Comparison of ENCODE assay signal across 8 cellular contexts in genomic region chr3:149970716-149971402, GRCh38. TPM values are rescaled to one million over a fixed set of nuclear protein-coding genes. Genes with fewer than 3 reads are reported as not detected.
A peak's percentile ranks its signal among the peaks of the same experiment; 100 is the strongest.
DNase-seq lines count a peak whose midpoint lies in the region; ATAC-seq lines count a peak whose summit lies in the region.

A gene with protein sequence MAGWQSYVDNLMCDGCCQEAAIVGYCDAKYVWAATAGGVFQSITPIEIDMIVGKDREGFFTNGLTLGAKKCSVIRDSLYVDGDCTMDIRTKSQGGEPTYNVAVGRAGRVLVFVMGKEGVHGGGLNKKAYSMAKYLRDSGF (minus strand): TSS chr3:149970895. CDS start chr3:149970856, 39 bp downstream.

- H3K4me1 Mint-ChIP-seq in activated CD8-positive, alpha-beta T cell treated with anti-CD3 and anti-CD28 coated beads, Interleukin-2, amount 10 ng/mL, durations not matched to agents 7 days and 5 days (ENCODE audit: low read depth): peaks cover 15% of the 10 kb centered on the region

- peaks cover 43% of the 10 kb centered on the region for H3K27me3 Mint-ChIP-seq in activated CD8-positive, alpha-beta T cell treated with anti-CD3 and anti-CD28 coated beads, Interleukin-2, amount 10 ng/mL, durations not matched to agents 7 days and 5 days (ENCODE audit: low read depth)

- H3K9me3 Mint-ChIP-seq in activated CD8-positive, alpha-beta T cell treated with anti-CD3 and anti-CD28 coated beads, Interleukin-2, amount 10 ng/mL, durations not matched to agents 7 days and 5 days (ENCODE audit: insufficient read depth): no peaks in the 10 kb centered on the region

- H3K27ac ChIP-seq in effector memory CD4-positive, alpha-beta T cell (ENCODE audit: insufficient read depth, low read length, poor library complexity, severe bottlenecking): peak within 1 kb of the TSS; percentile 36

- no peaks in the 10 kb centered on the region for H3K36me3 ChIP-seq in effector memory CD4-positive, alpha-beta T cell (ENCODE audit: control insufficient read depth, insufficient read depth, low read length)

- H3K9me3 ChIP-seq in effector memory CD4-positive, alpha-beta T cell (ENCODE audit: control insufficient read depth, low read length): no peaks in the 10 kb centered on the region

- peak within 1 kb of the TSS; percentile 81 for H3K4me3 ChIP-seq in effector memory CD4-positive, alpha-beta T cell (ENCODE audit: insufficient read depth, low read depth, low read length, poor library complexity, severe bottlenecking)

- H3K27ac Mint-ChIP-seq in activated CD8-positive, alpha-beta T cell treated with anti-CD3 and anti-CD28 coated beads, Interleukin-2, amount 10 ng/mL, durations not matched to agents 7 days and 5 days: peak within 1 kb of the TSS; percentile 48

- CTCF ChIA-PET in activated CD8-positive, alpha-beta T cell treated with anti-CD3 and anti-CD28 coated beads, Interleukin-2, amount 10 ng/mL, durations not matched to agents 7 days and 5 days (lab: Charles Lee): interaction anchor here (0.9 kb wide), 1 partner anchor 543 kb away, joined by 3 read pairs; no protein-coding TSS in a partner anchor

- POLR2A ChIA-PET in activated CD8-positive, alpha-beta T cell treated with anti-CD3 and anti-CD28 coated beads, Interleukin-2, amount 10 ng/mL, durations not matched to agents 7 days and 5 days (lab: Charles Lee): no interaction called here

- H3K36me3 Mint-ChIP-seq in activated CD8-positive, alpha-beta T cell treated with anti-CD3 and anti-CD28 coated beads, Interleukin-2, amount 10 ng/mL, durations not matched to agents 7 days and 5 days (ENCODE audit: low read depth): peaks cover 4% of the 10 kb centered on the region

- peaks cover 9% of the 10 kb centered on the region for H3K4me1 ChIP-seq in effector memory CD4-positive, alpha-beta T cell (ENCODE audit: control insufficient read depth, insufficient read depth, low read length, poor library complexity, severe bottlenecking)

- no peaks in the 10 kb centered on the region for H3K27me3 ChIP-seq in effector memory CD4-positive, alpha-beta T cell (replicated peaks; ENCODE audit: control insufficient read depth, insufficient read depth, low read length, poor library complexity, severe bottlenecking)

- DNase-seq in SKM-1 treated with dmso at 0.1 percent for 144 hours (lab: John Stamatoyannopoulos, UW; ENCODE audit: unreplicated experiment): peak; percentile 52
- no peak for DNase-seq in SKM-1 (lab: John Stamatoyannopoulos, UW; ENCODE audit: unreplicated experiment)
- peak; percentile 52 for DNase-seq in NCI-H460 (ENCODE audit: extremely low read depth, low read depth)
- DNase-seq in activated CD8-positive, alpha-beta T cell treated with anti-CD3 and anti-CD28 coated beads, Interleukin-2, amount 10 ng/mL, durations not matched to agents 7 days and 5 days: peak; percentile 43
- peak; percentile 49 to 56 (median 56) for DNase-seq in effector memory CD4-positive, alpha-beta T cell
- DNase-seq in lung microvascular endothelial cell (ENCODE audit: low read depth in 2 of 2): peak; percentile 68 to 78
- peak; percentile 7 to 39 (median 34) for DNase-seq in stimulated activated CD4-positive, alpha-beta T cell treated with anti-CD3 and anti-CD28 coated beads, TNF-alpha, amount 100 ng/mL, for 1 hour (ENCODE audit: low read depth in 3 of 3, low spot score in 1 of 3)

- peak within 1 kb of the TSS; percentile 81 for H3K4me3 Mint-ChIP-seq in activated CD8-positive, alpha-beta T cell treated with anti-CD3 and anti-CD28 coated beads, Interleukin-2, amount 10 ng/mL, durations not matched to agents 7 days and 5 days

- ATAC-seq in HG03064 (IDR thresholded peaks at IDR 0.05; ENCODE audit: low read depth, unreplicated experiment): peak; percentile 50
- ATAC-seq in activated CD8-positive, alpha-beta T cell treated with anti-CD3 and anti-CD28 coated beads, Interleukin-2, amount 10 ng/mL, durations not matched to agents 7 days and 5 days: peak; percentile 66

RNA-seq across cellular contexts. Expression of the gene that starts here (rescaled TPM):
- total RNA-seq in NCI-H460 (2014; rRNA removed; shearing (Covaris generic)): 179 and 197 TPM in 2 replicates
- polyA plus RNA-seq in NCI-H460 (2014; cell fraction: nucleus; rRNA removed): 216 and 286 TPM in 2 replicates
- total RNA-seq in activated CD8-positive, alpha-beta T cell treated with anti-CD3 and anti-CD28 coated beads, Interleukin-2, amount 10 ng/mL, durations not matched to agents 7 days and 5 days: under 1 TPM in 1 of 2 experiments, not detected in 1; 0.53 TPM
- total RNA-seq in lung microvascular endothelial cell: 4.2 and 15.5 TPM in 2 replicates

Comparison
In these comparisons a context has a peak if more than half of its experiments do, and no peak if none do; other contexts are left out.
1. RNA of the gene that starts here (total RNA-seq): 179 to 197 TPM in NCI-H460; 4.2 to 15.5 TPM in lung microvascular endothelial cell and 0.53 TPM in activated CD8-positive, alpha-beta T cell treated with anti-CD3 and anti-CD28 coated beads, Interleukin-2, amount 10 ng/mL, durations not matched to agents 7 days and 5 days; every median in the first group is over 10 times any median in the second.
2. Peak in DNase-seq and ATAC-seq in activated CD8-positive, alpha-beta T cell treated with anti-CD3 and anti-CD28 coated beads, Interleukin-2, amount 10 ng/mL, durations not matched to agents 7 days and 5 days; RNA of the gene not detected or under 1 TPM.